In the genomic region with DNA sequence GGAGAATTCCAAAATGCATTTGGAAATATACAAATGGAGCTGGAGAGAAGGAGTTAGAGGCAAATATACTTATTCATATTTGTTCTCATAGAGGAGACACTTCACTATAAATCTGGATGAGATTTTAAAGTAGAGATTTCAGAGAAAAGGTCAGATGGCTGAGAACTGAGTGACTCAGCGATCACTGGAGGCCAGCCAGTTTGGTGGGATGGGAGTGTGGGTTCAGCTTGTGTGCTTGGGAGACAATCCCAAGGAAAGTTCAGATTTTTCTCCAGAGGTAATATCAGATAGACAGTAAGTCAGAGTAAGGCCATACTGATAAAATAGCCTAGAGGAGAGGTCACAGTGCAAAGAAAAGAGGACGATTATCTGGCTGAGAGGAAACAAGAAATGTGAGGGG, we compare ENCODE assay signal across 1 cellular context.
TF ChIP-seq lines count a peak whose summit lies in the region.

No MANE protein-coding gene starts in this region.

TF ChIP-seq in endothelial cell of umbilical vein, 7 proteins besides CTCF, POLR2A, EP300 and RAD21 (continued from another document):
- TF ChIP-seq MYC (IDR thresholded peaks at IDR 0.05; ENCODE audit: low read depth, low read length) (no peak), EZH2 (IDR thresholded peaks at IDR 0.05; ENCODE audit: borderline replicate concordance, low read depth, low read length, severe bottlenecking) (no peak), GATA2 (IDR thresholded peaks at IDR 0.05; ENCODE audit: insufficient read depth, insufficient read length, low read depth, low read length) (no peak)
